ENCODE assay signal across 1 cellular context in the genomic region with DNA sequence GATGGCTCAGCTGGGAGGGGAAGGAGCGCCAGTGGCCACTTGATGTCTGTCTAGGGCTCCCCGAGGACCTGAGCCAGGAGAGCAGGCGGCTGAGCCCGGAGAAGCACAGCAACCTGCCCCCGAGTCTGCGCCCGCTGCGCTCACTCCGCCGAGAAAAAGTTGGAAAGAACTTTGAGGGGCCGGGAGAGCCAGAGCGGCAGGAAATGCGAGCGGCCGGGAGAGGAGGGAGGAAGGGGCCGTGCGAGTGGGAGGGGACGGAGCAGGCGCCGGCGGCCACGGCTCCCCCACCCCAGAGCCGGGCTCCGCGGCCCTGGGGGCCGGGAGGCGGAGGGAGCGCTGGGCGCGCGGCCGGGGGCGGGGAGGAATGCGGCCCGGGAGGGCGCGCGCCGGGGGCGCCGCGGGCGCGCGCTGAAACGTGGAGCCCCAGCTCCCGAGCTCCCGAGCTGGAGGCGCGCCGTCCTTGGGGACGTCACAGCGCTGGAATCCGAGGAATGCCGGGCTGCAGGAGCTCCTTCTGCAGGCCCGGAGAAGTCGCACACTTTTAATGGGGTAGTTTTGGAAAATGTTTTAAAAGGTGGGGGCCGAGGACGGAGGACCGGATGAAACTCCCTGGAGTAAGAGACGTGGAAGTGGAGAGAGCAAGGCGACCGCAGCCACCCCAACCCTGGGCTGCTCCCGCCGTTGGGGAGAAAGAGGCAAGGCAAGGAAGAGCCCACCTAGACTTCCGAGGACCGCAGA.
TF ChIP-seq lines count a peak whose summit lies in the region.

Gene PTPN14 (minus strand): TSS at position 167 of the 738 bp plus-strand sequence. CDS start 86,799 bp downstream, outside the sequence.

TF ChIP-seq in HCT116, 20 proteins besides CTCF, POLR2A, EP300 and RAD21 (continued from another document):
- TF ChIP-seq, protein P1, sequence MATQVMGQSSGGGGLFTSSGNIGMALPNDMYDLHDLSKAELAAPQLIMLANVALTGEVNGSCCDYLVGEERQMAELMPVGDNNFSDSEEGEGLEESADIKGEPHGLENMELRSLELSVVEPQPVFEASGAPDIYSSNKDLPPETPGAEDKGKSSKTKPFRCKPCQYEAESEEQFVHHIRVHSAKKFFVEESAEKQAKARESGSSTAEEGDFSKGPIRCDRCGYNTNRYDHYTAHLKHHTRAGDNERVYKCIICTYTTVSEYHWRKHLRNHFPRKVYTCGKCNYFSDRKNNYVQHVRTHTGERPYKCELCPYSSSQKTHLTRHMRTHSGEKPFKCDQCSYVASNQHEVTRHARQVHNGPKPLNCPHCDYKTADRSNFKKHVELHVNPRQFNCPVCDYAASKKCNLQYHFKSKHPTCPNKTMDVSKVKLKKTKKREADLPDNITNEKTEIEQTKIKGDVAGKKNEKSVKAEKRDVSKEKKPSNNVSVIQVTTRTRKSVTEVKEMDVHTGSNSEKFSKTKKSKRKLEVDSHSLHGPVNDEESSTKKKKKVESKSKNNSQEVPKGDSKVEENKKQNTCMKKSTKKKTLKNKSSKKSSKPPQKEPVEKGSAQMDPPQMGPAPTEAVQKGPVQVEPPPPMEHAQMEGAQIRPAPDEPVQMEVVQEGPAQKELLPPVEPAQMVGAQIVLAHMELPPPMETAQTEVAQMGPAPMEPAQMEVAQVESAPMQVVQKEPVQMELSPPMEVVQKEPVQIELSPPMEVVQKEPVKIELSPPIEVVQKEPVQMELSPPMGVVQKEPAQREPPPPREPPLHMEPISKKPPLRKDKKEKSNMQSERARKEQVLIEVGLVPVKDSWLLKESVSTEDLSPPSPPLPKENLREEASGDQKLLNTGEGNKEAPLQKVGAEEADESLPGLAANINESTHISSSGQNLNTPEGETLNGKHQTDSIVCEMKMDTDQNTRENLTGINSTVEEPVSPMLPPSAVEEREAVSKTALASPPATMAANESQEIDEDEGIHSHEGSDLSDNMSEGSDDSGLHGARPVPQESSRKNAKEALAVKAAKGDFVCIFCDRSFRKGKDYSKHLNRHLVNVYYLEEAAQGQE (IDR thresholded peaks at IDR 0.05; ENCODE audit: low read depth), result no peak
- TF ChIP-seq FOSL1 (IDR thresholded peaks at IDR 0.05; ENCODE audit: low read depth), result no peak
